ENCODE assay signal across 11 cellular contexts in genomic region chr9:134057751-134058701, GRCh38. TPM values are rescaled to one million over a fixed set of nuclear protein-coding genes. Genes with fewer than 3 reads are reported as not detected.
DNase-seq lines count a peak whose midpoint lies in the region; ATAC-seq and TF ChIP-seq lines count a peak whose summit lies in the region.
"Had no signal": no experiment of that assay in that cellular context is flagged by ENCODE, and none has a peak within 500 bp of the region (broad histone marks: within the 10 kb centered on the region; RNA-seq: fewer than 3 reads in every experiment).

No MANE protein-coding gene starts in this region.

- H3K27me3 Mint-ChIP-seq in glutamatergic neuron (ENCODE audit: unreplicated experiment) = peaks cover 11% of the 10 kb centered on the region
- no peaks in the 10 kb centered on the region for H3K27me3 Mint-ChIP-seq in T-helper 2 cell treated with Interferon-gamma antibody and Interleukin-4, amounts not matched to agents 5 μg/mL and 100 μg/mL, for 36 hours (ENCODE audit: low read depth)
- H3K27me3 Mint-ChIP-seq: naive thymus-derived CD4-positive, alpha-beta T cell had no signal

- H3K4me3 ChIP-seq in left ventricle myocardium inferior (no peak overlapping the region), osteoblast (ENCODE audit: insufficient read depth, low read length) (no peak overlapping the region)
- H3K4me3 ChIP-seq: upper lobe of left lung had no signal

- peak; percentile 13 for DNase-seq in left ventricle myocardium inferior
- DNase-seq in left cardiac atrium = no peak
- peak; percentile 20 for DNase-seq in glutamatergic neuron
- peak; percentile 83 for DNase-seq in osteoblast (ENCODE audit: insufficient read length, low spot score, missing footprints)
- DNase-seq in effector CD4-positive, alpha-beta T cell = no peak
- DNase-seq in NCI-H446 treated with DMSO at 0.1 percent for 48 hours (lab: John Stamatoyannopoulos, UW) = no peak
- DNase-seq in T-helper 2 cell treated with Interferon-gamma antibody and Interleukin-4, amounts not matched to agents 5 μg/mL and 100 μg/mL, for 36 hours (ENCODE audit: low spot score) = no peak
- DNase-seq: activated CD4-positive, CD25-positive, alpha-beta regulatory T cell; naive thymus-derived CD4-positive, alpha-beta T cell had no signal

- peaks cover 40% of the 10 kb centered on the region for H3K4me1 Mint-ChIP-seq in glutamatergic neuron (ENCODE audit: low read depth, unreplicated experiment)
- H3K4me1 Mint-ChIP-seq in T-helper 2 cell treated with Interferon-gamma antibody and Interleukin-4, amounts not matched to agents 5 μg/mL and 100 μg/mL, for 36 hours (ENCODE audit: low read depth) = peaks cover 6% of the 10 kb centered on the region

- H3K9me3 ChIP-seq in left ventricle myocardium inferior (replicated peaks) (no peaks in the 10 kb centered on the region), osteoblast (ENCODE audit: low read depth, low read length) (no peaks in the 10 kb centered on the region)
- H3K9me3 ChIP-seq: upper lobe of left lung had no signal

- H3K4me1 ChIP-seq in left ventricle myocardium inferior = peaks cover 83% of the 10 kb centered on the region
- H3K4me1 ChIP-seq in osteoblast (ENCODE audit: insufficient read depth, low read length) = peaks cover 42% of the 10 kb centered on the region

- H3K27ac Mint-ChIP-seq in glutamatergic neuron (ENCODE audit: unreplicated experiment) = no peak overlapping the region
- no peak overlapping the region for H3K27ac Mint-ChIP-seq in T-helper 2 cell treated with Interferon-gamma antibody and Interleukin-4, amounts not matched to agents 5 μg/mL and 100 μg/mL, for 36 hours

- H3K27ac ChIP-seq in left ventricle myocardium inferior (replicated peaks) (no peak overlapping the region), osteoblast (ENCODE audit: low read depth, low read length) (peak overlapping the region; percentile 4)

- H3K4me3 Mint-ChIP-seq in glutamatergic neuron (ENCODE audit: unreplicated experiment) = peak overlapping the region; percentile 49
- H3K4me3 Mint-ChIP-seq in T-helper 2 cell treated with Interferon-gamma antibody and Interleukin-4, amounts not matched to agents 5 μg/mL and 100 μg/mL, for 36 hours = no peak overlapping the region

- H3K9me3 Mint-ChIP-seq in glutamatergic neuron (ENCODE audit: unreplicated experiment) = peaks cover 1% of the 10 kb centered on the region
- H3K9me3 Mint-ChIP-seq in T-helper 2 cell treated with Interferon-gamma antibody and Interleukin-4, amounts not matched to agents 5 μg/mL and 100 μg/mL, for 36 hours = no peaks in the 10 kb centered on the region
- H3K9me3 Mint-ChIP-seq: naive thymus-derived CD4-positive, alpha-beta T cell had no signal

- no peak overlapping the region for H2AFZ ChIP-seq in osteoblast (ENCODE audit: low read length)

- intact Hi-C loops in left ventricle myocardium inferior (cut with micrococcal nuclease) (no loop called here), left cardiac atrium (cut with DNase I) (no loop called here)

- H3K27me3 ChIP-seq in left ventricle myocardium inferior (ENCODE audit: low read depth) (no peaks in the 10 kb centered on the region), osteoblast (ENCODE audit: insufficient read depth, low read length) (no peaks in the 10 kb centered on the region)
- H3K27me3 ChIP-seq: upper lobe of left lung had no signal

- H3K36me3 ChIP-seq in left ventricle myocardium inferior = peaks cover 4% of the 10 kb centered on the region
- H3K36me3 ChIP-seq in osteoblast (ENCODE audit: insufficient read depth, low read length) = no peaks in the 10 kb centered on the region

- TF ChIP-seq CTCF in left ventricle myocardium inferior (IDR thresholded peaks at IDR 0.05; ENCODE audit: borderline replicate concordance) = no peak
- TF ChIP-seq CTCF in glutamatergic neuron (IDR thresholded peaks at IDR 0.05; ENCODE audit: partially characterized antibody, unreplicated experiment) = no peak
- TF ChIP-seq CTCF in osteoblast (IDR thresholded peaks at IDR 0.05; ENCODE audit: extremely low read depth, low read depth, low read length) = no peak

- no peaks in the 10 kb centered on the region for H3K36me3 Mint-ChIP-seq in glutamatergic neuron (ENCODE audit: unreplicated experiment)
- no peaks in the 10 kb centered on the region for H3K36me3 Mint-ChIP-seq in T-helper 2 cell treated with Interferon-gamma antibody and Interleukin-4, amounts not matched to agents 5 μg/mL and 100 μg/mL, for 36 hours (ENCODE audit: low read depth)

- no peak overlapping the region for H3K4me2 ChIP-seq in osteoblast (ENCODE audit: insufficient read depth, low read length)

- ATAC-seq in left cardiac atrium (no peak), GM21381 (IDR thresholded peaks at IDR 0.05; ENCODE audit: unreplicated experiment) (no peak)
- ATAC-seq: naive thymus-derived CD4-positive, alpha-beta T cell had no signal

- peaks cover 75% of the 10 kb centered on the region for H4K20me1 ChIP-seq in osteoblast (ENCODE audit: insufficient read depth, low read length)

- peaks cover 97% of the 10 kb centered on the region for H3K79me2 ChIP-seq in osteoblast (ENCODE audit: insufficient read depth, low read length)

RNA-seq across cellular contexts. Expression of gene BRD3, which starts 9.8 kb away (rescaled TPM):
- total RNA-seq in left ventricle myocardium inferior (24.7 TPM), left cardiac atrium (10 to 100 TPM; 25.5 to 28.0 TPM), glutamatergic neuron (ENCODE audit: unreplicated experiment) (128 TPM), osteoblast (6.9 and 10.9 TPM in 2 replicates)

RNA-seq across cellular contexts. Expression of gene BRD3OS, which starts 32.7 kb away (rescaled TPM):
- total RNA-seq in left ventricle myocardium inferior (5.7 TPM), left cardiac atrium (1 to 10 TPM; 7.0 to 7.9 TPM), glutamatergic neuron (ENCODE audit: unreplicated experiment) (31.6 TPM), osteoblast (23.0 and 26.1 TPM in 2 replicates)

Comparison
In these comparisons a context has a peak if more than half of its experiments do, and no peak if none do; other contexts are left out.
1. DNase-seq: peak in left ventricle myocardium inferior (single experiment), glutamatergic neuron (single experiment) and osteoblast (single experiment); none in left cardiac atrium (single experiment), effector CD4-positive, alpha-beta T cell (single experiment), NCI-H446 treated with DMSO at 0.1 percent for 48 hours (single experiment) and T-helper 2 cell treated with Interferon-gamma antibody and Interleukin-4, amounts not matched to agents 5 μg/mL and 100 μg/mL, for 36 hours (single experiment).